Comparison of ENCODE assay signal across 31 cellular contexts in the genomic region with DNA sequence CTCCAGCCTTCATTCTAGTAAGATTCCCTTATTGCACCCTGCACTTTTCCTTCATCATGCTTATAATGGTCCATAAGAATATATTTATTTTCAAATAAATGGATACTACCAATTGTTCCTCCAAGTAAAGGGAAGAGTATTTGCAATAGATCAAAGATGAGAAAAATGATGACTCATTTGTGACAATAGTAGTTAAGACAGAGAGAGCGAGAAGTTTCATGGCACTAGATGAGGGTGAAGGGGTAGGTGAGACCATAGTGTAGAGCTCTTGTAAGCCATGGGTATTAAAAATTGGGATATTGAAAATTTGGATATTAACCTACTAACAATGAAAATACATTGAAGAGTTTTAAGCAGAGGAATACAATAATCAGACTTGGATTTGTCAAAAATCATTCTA.
"Had no signal": no experiment of that assay in that cellular context is flagged by ENCODE, and none has a peak within 500 bp of the region (broad histone marks: within the 10 kb centered on the region; RNA-seq: fewer than 3 reads in every experiment).

No MANE protein-coding gene starts in this region.

- H3K27me3 ChIP-seq: body of pancreas, brain microvascular endothelial cell, breast epithelium had no signal

- DNase-seq: activated B cell treated with CpG ODN at 0.5 μM for 24 hours; activated CD4-positive, alpha-beta memory T cell treated with anti-CD3 and anti-CD28 coated beads for 36 hours; activated CD4-positive, alpha-beta T cell treated with anti-CD3 and anti-CD28 coated beads for 4 hours; activated CD4-positive, alpha-beta T cell treated with anti-CD3 and anti-CD28 coated beads, Interleukin-2, amount 10 ng/mL, durations not matched to agents 24 days and 14 days; activated CD4-positive, alpha-beta T cell treated with anti-CD3 and anti-CD28 coated beads, Interleukin-2, amount 50 U/mL, for 1 hour; activated CD4-positive, alpha-beta T cell treated with anti-CD3 and anti-CD28 coated beads, Interleukin-2, amount 50 U/mL, for 4 hours; activated CD4-positive, CD25-positive, alpha-beta regulatory T cell treated with anti-CD3 and anti-CD28 coated beads, Interleukin-2, amount 50 U/mL, for 72 hours; activated CD8-positive, alpha-beta memory T cell treated with anti-CD3 and anti-CD28 coated beads, Interleukin-2, amount 50 U/mL, for 4 hours; activated CD8-positive, alpha-beta T cell treated with anti-CD3 and anti-CD28 coated beads for 36 hours; activated effector memory CD4-positive, alpha-beta T cell treated with Interleukin-2 at 50 U/mL for 16 hours; activated gamma-delta T cell; activated naive CD4-positive, alpha-beta T cell treated with anti-CD3 and anti-CD28 coated beads, Interleukin-2, amount 10 ng/mL, durations not matched to agents 7 days and 5 days; activated naive CD4-positive, alpha-beta T cell treated with Interleukin-2 at 50 U/mL for 16 hours; activated naive CD8-positive, alpha-beta T cell treated with anti-CD3 and anti-CD28 coated beads, Interleukin-2, amount 10 ng/mL, durations not matched to agents 7 days and 5 days; activated naive CD8-positive, alpha-beta T cell treated with anti-CD3 and anti-CD28 coated beads, Interleukin-2, amount 50 U/mL, for 24 hours; activated T-cell treated with anti-CD3 and anti-CD28 coated beads for 4 hours; activated T-cell treated with anti-CD3 and anti-CD28 coated beads, Interleukin-2, amount 50 U/mL, for 1 hour; activated T-cell treated with anti-CD3 and anti-CD28 coated beads, Interleukin-2, amount 50 U/mL, for 4 hours; activated T-cell treated with anti-CD3 and anti-CD28 coated beads, Interleukin-2, amount 50 U/mL, for 72 hours; amygdala; anterior cingulate cortex; body of pancreas; brain microvascular endothelial cell; central memory CD4-positive, alpha-beta T cell; T-helper 1 cell; T-helper 2 cell; T-helper 9 cell had no signal

- ATAC-seq: activated CD8-positive, alpha-beta T cell treated with anti-CD3 and anti-CD28 coated beads for 36 hours; activated naive CD8-positive, alpha-beta T cell treated with anti-CD3 and anti-CD28 coated beads, Interleukin-2, amount 50 U/mL, for 24 hours; activated T-cell treated with anti-CD3 and anti-CD28 coated beads, Interleukin-2, amount 50 U/mL, for 4 hours; activated T-cell treated with anti-CD3 and anti-CD28 coated beads, Interleukin-2, amount 50 U/mL, for 72 hours; body of pancreas had no signal

- H3K27ac ChIP-seq: body of pancreas, brain microvascular endothelial cell, breast epithelium, VCaP had no signal

- H3K4me3 ChIP-seq: body of pancreas, breast epithelium had no signal

- FAIRE-seq: astrocyte, TTC549 had no signal

- H3K36me3 ChIP-seq: brain microvascular endothelial cell, breast epithelium had no signal

- H3K9me3 ChIP-seq: body of pancreas, breast epithelium had no signal

- H3K4me1 ChIP-seq: body of pancreas, breast epithelium had no signal
